In genomic region chr6:114419175-114419574, GRCh38 we compare ENCODE assay signal across 12 cellular contexts.
A peak's percentile ranks its signal among the peaks of the same experiment; 100 is the strongest.
DNase-seq lines count a peak whose midpoint lies in the region; ATAC-seq lines count a peak whose summit lies in the region.
"Had no signal": no experiment of that assay in that cellular context is flagged by ENCODE, and none has a peak within 500 bp of the region (broad histone marks: within the 10 kb centered on the region; RNA-seq: fewer than 3 reads in every experiment).

No MANE protein-coding gene starts in this region.

- H3K9ac ChIP-seq in HUES64 (ENCODE audit: low read depth, low read length), result no peak overlapping the region

- H3K36me3 ChIP-seq in HUES64 (ENCODE audit: insufficient read depth, low read length), result peaks cover 34% of the 10 kb centered on the region
- H3K36me3 ChIP-seq: left ventricle myocardium inferior had no signal

- peak; percentile 1 for DNase-seq in SKM-1 treated with dmso at 0.1 percent for 144 hours (lab: John Stamatoyannopoulos, UW; ENCODE audit: unreplicated experiment)
- DNase-seq in SKM-1 (lab: John Stamatoyannopoulos, UW; ENCODE audit: unreplicated experiment), result no peak
- DNase-seq in stimulated activated naive CD8-positive, alpha-beta T cell treated with anti-CD3 and anti-CD28 coated beads, Interleukin-15, Interleukin-2, amounts not matched to agents 100 U/mL and 50 U/mL, for 24 hours, result no peak
- no peak for DNase-seq in LoVo (ENCODE audit: low spot score)
- DNase-seq in MV-4-11 (lab: John Stamatoyannopoulos, UW), result no peak
- DNase-seq in pons (ENCODE audit: low spot score), result no peak
- DNase-seq: left ventricle myocardium inferior, small intestine had no signal

- H3K4me1 ChIP-seq in HUES64 (ENCODE audit: insufficient read depth, low read length), result peaks cover 39% of the 10 kb centered on the region
- H3K4me1 ChIP-seq: left ventricle myocardium inferior had no signal

- peak overlapping the region; percentile 75; the same call in 1 of the 2 replicates for H3K27ac ChIP-seq in HUES64 (ENCODE audit: low read depth, low read length)
- H3K27ac ChIP-seq: epithelial cell of prostate, left ventricle myocardium inferior, SK-N-MC had no signal

- H3K4me3 ChIP-seq in HUES64 (ENCODE audit: low read length), result peak overlapping the region; percentile 18; the same call in 1 of the 2 replicates
- H3K4me3 ChIP-seq: left ventricle myocardium inferior, SK-N-MC had no signal

- peak; percentile 100 for ATAC-seq in HG02870 (IDR thresholded peaks at IDR 0.05; ENCODE audit: unreplicated experiment)
- peak; percentile 61 for ATAC-seq in stimulated activated naive CD8-positive, alpha-beta T cell treated with anti-CD3 and anti-CD28 coated beads, Interleukin-15, Interleukin-2, amounts not matched to agents 100 U/mL and 50 U/mL, for 24 hours

- H3K9me3 ChIP-seq in HUES64 (ENCODE audit: insufficient read depth, low read depth, low read length), result no peaks in the 10 kb centered on the region
- H3K9me3 ChIP-seq: left ventricle myocardium inferior had no signal

- 76% methylated on average over 1 of the region's 2 CpGs for WGBS in HUES64

- H3K27me3 ChIP-seq in HUES64 (ENCODE audit: insufficient read depth, low read length), result no peaks in the 10 kb centered on the region
